Comparison of ENCODE assay signal across 1 cellular context in genomic region chr14:73426877-73427276, GRCh38.
TF ChIP-seq lines count a peak whose summit lies in the region.

No MANE protein-coding gene starts in this region.

TF ChIP-seq in GM23338, 12 proteins besides CTCF, POLR2A, EP300 and RAD21 (continued from another document):
- TF ChIP-seq, protein P1, sequence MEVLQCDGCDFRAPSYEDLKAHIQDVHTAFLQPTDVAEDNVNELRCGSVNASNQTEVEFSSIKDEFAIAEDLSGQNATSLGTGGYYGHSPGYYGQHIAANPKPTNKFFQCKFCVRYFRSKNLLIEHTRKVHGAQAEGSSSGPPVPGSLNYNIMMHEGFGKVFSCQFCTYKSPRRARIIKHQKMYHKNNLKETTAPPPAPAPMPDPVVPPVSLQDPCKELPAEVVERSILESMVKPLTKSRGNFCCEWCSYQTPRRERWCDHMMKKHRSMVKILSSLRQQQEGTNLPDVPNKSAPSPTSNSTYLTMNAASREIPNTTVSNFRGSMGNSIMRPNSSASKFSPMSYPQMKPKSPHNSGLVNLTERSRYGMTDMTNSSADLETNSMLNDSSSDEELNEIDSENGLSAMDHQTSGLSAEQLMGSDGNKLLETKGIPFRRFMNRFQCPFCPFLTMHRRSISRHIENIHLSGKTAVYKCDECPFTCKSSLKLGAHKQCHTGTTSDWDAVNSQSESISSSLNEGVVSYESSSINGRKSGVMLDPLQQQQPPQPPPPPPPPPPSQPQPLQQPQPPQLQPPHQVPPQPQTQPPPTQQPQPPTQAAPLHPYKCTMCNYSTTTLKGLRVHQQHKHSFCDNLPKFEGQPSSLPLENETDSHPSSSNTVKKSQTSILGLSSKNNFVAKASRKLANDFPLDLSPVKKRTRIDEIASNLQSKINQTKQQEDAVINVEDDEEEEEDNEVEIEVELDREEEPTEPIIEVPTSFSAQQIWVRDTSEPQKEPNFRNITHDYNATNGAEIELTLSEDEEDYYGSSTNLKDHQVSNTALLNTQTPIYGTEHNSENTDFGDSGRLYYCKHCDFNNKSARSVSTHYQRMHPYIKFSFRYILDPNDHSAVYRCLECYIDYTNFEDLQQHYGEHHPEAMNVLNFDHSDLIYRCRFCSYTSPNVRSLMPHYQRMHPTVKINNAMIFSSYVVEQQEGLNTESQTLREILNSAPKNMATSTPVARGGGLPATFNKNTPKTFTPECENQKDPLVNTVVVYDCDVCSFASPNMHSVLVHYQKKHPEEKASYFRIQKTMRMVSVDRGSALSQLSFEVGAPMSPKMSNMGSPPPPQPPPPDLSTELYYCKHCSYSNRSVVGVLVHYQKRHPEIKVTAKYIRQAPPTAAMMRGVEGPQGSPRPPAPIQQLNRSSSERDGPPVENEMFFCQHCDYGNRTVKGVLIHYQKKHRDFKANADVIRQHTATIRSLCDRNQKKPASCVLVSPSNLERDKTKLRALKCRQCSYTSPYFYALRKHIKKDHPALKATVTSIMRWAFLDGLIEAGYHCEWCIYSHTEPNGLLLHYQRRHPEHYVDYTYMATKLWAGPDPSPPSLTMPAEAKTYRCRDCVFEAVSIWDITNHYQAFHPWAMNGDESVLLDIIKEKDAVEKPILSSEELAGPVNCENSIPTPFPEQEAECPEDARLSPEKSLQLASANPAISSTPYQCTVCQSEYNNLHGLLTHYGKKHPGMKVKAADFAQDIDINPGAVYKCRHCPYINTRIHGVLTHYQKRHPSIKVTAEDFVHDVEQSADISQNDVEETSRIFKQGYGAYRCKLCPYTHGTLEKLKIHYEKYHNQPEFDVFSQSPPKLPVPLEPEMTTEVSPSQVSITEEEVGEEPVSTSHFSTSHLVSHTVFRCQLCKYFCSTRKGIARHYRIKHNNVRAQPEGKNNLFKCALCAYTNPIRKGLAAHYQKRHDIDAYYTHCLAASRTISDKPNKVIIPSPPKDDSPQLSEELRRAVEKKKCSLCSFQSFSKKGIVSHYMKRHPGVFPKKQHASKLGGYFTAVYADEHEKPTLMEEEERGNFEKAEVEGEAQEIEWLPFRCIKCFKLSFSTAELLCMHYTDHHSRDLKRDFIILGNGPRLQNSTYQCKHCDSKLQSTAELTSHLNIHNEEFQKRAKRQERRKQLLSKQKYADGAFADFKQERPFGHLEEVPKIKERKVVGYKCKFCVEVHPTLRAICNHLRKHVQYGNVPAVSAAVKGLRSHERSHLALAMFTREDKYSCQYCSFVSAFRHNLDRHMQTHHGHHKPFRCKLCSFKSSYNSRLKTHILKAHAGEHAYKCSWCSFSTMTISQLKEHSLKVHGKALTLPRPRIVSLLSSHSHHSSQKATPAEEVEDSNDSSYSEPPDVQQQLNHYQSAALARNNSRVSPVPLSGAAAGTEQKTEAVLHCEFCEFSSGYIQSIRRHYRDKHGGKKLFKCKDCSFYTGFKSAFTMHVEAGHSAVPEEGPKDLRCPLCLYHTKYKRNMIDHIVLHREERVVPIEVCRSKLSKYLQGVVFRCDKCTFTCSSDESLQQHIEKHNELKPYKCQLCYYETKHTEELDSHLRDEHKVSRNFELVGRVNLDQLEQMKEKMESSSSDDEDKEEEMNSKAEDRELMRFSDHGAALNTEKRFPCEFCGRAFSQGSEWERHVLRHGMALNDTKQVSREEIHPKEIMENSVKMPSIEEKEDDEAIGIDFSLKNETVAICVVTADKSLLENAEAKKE (CRISPR knock-in tag; IDR thresholded peaks at IDR 0.05) = no peak
- TF ChIP-seq CREB1 (CRISPR knock-in tag; IDR thresholded peaks at IDR 0.05; ENCODE audit: low read depth) = no peak
- TF ChIP-seq, protein P2, sequence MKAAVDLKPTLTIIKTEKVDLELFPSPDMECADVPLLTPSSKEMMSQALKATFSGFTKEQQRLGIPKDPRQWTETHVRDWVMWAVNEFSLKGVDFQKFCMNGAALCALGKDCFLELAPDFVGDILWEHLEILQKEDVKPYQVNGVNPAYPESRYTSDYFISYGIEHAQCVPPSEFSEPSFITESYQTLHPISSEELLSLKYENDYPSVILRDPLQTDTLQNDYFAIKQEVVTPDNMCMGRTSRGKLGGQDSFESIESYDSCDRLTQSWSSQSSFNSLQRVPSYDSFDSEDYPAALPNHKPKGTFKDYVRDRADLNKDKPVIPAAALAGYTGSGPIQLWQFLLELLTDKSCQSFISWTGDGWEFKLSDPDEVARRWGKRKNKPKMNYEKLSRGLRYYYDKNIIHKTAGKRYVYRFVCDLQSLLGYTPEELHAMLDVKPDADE (IDR thresholded peaks at IDR 0.05) = no peak
- no peak for TF ChIP-seq ZNF331 (CRISPR knock-in tag; IDR thresholded peaks at IDR 0.05; ENCODE audit: low read depth)
